In genomic region chr4:67928547-67928946, GRCh38 we compare ENCODE assay signal across 21 cellular contexts. TPM values are rescaled to one million over a fixed set of nuclear protein-coding genes. Genes with fewer than 3 reads are reported as not detected.
DNase-seq lines count a peak whose midpoint lies in the region; ATAC-seq and TF ChIP-seq lines count a peak whose summit lies in the region.
"Had no signal": no experiment of that assay in that cellular context is flagged by ENCODE, and none has a peak within 500 bp of the region (broad histone marks: within the 10 kb centered on the region; RNA-seq: fewer than 3 reads in every experiment).

No MANE protein-coding gene starts in this region.

- POLR2A ChIA-PET in MCF 10A (lab: Yijun Ruan, JAX) = interaction anchor here (0.7 to 1.1 kb wide), 2 partner anchors 28 to 228 kb away, joined by 3 to 5 read pairs; partner anchors contain the start of gene UBA6

- H3K27ac Mint-ChIP-seq in MCF 10A (ENCODE audit: low read depth, unreplicated experiment) = no peak overlapping the region
- H3K27ac Mint-ChIP-seq in stimulated activated naive B cell treated with anti-CD40 and anti-IgM and Interleukin-4, amounts not matched to agents 10 μg/mL and 1 μg/mL and 100 μg/mL, for 72 hours = no peak overlapping the region
- H3K27ac Mint-ChIP-seq: activated CD4-positive, alpha-beta T cell treated with anti-CD3 and anti-CD28 coated beads, Interleukin-2, amount 10 ng/mL, durations not matched to agents 7 days and 5 days; activated T-cell treated with anti-CD3 and anti-CD28 coated beads, Interleukin-2, amount 50 U/mL, for 24 hours had no signal

- in situ Hi-C loops in ACHN (cut with HindIII; ENCODE audit: low pct_ligation_motif_present, low pct_unique_long_range_greater_than_20kb, low sequenced_read_pairs) = no loop called here

- H3K36me3 ChIP-seq in breast epithelium = no peaks in the 10 kb centered on the region
- no peaks in the 10 kb centered on the region for H3K36me3 ChIP-seq in RWPE2 (ENCODE audit: low read depth)

- H3K27me3 Mint-ChIP-seq in MCF 10A (ENCODE audit: insufficient read depth, unreplicated experiment) = no peaks in the 10 kb centered on the region
- H3K27me3 Mint-ChIP-seq in stimulated activated naive B cell treated with anti-CD40 and anti-IgM and Interleukin-4, amounts not matched to agents 10 μg/mL and 1 μg/mL and 100 μg/mL, for 72 hours = no peaks in the 10 kb centered on the region

- no peak for TF ChIP-seq POLR2A in breast epithelium (IDR thresholded peaks at IDR 0.05)

- H3K27me3 ChIP-seq in breast epithelium (no peaks in the 10 kb centered on the region), RWPE2 (ENCODE audit: insufficient read depth, poor library complexity, severe bottlenecking) (no peaks in the 10 kb centered on the region)

- H3K4me1 ChIP-seq in breast epithelium (no peaks in the 10 kb centered on the region), RWPE2 (ENCODE audit: insufficient read depth, poor library complexity, severe bottlenecking) (peaks cover 26% of the 10 kb centered on the region)

- H3K36me3 Mint-ChIP-seq in MCF 10A (ENCODE audit: insufficient read depth, unreplicated experiment) = no peaks in the 10 kb centered on the region
- no peaks in the 10 kb centered on the region for H3K36me3 Mint-ChIP-seq in stimulated activated naive B cell treated with anti-CD40 and anti-IgM and Interleukin-4, amounts not matched to agents 10 μg/mL and 1 μg/mL and 100 μg/mL, for 72 hours

- H3K4me3 Mint-ChIP-seq in MCF 10A (ENCODE audit: unreplicated experiment) = no peak overlapping the region
- H3K4me3 Mint-ChIP-seq in stimulated activated naive B cell treated with anti-CD40 and anti-IgM and Interleukin-4, amounts not matched to agents 10 μg/mL and 1 μg/mL and 100 μg/mL, for 72 hours = no peak overlapping the region
- H3K4me3 Mint-ChIP-seq: activated CD4-positive, alpha-beta T cell treated with anti-CD3 and anti-CD28 coated beads, Interleukin-2, amount 10 ng/mL, durations not matched to agents 7 days and 5 days; activated T-cell treated with anti-CD3 and anti-CD28 coated beads, Interleukin-2, amount 50 U/mL, for 24 hours had no signal

- peaks cover 19% of the 10 kb centered on the region for H3K4me1 Mint-ChIP-seq in MCF 10A (ENCODE audit: insufficient read depth, unreplicated experiment)
- peaks cover 3 to 5% of the 10 kb centered on the region in 2 donors for H3K4me1 Mint-ChIP-seq in stimulated activated naive B cell treated with anti-CD40 and anti-IgM and Interleukin-4, amounts not matched to agents 10 μg/mL and 1 μg/mL and 100 μg/mL, for 72 hours
- H3K4me1 Mint-ChIP-seq: activated CD4-positive, alpha-beta T cell treated with anti-CD3 and anti-CD28 coated beads, Interleukin-2, amount 10 ng/mL, durations not matched to agents 7 days and 5 days had no signal

- peak; percentile 14 for DNase-seq in MCF 10A (ENCODE audit: unreplicated experiment)
- DNase-seq in breast epithelium (ENCODE audit: low spot score in 2 of 2) = no peak
- DNase-seq in RWPE2 (ENCODE audit: low spot score) = no peak
- DNase-seq in epithelial cell of esophagus (ENCODE audit: low read depth) = peak; percentile 84
- no peak for DNase-seq in stimulated activated naive B cell treated with anti-CD40 and anti-IgM and Interleukin-4, amounts not matched to agents 10 μg/mL and 1 μg/mL and 100 μg/mL, for 72 hours
- no peak for DNase-seq in ACHN
- no peak for DNase-seq in NK-92 (lab: John Stamatoyannopoulos, UW; ENCODE audit: unreplicated experiment)
- no peak for DNase-seq in stimulated activated naive CD4-positive, alpha-beta T cell treated with Interleukin-2 at 50 U/mL for 16 hours (lab: John Stamatoyannopoulos, UW)
- DNase-seq: activated CD4-positive, alpha-beta T cell treated with anti-CD3 and anti-CD28 coated beads, Interleukin-2, amount 10 ng/mL, durations not matched to agents 7 days and 5 days; activated T-cell treated with anti-CD3 and anti-CD28 coated beads, Interleukin-2, amount 50 U/mL, for 24 hours; central memory CD4-positive, alpha-beta T cell; effector CD4-positive, alpha-beta T cell; GF-D8; IMR-90; mesenchymal stem cell; NCI-H1694 treated with DMSO at 0.1 percent for 48 hours; retina; SHP77 treated with DMSO at 0.1 percent for 48 hours; T-helper 9 cell had no signal

- no TSS peak for BruUV-seq in MCF 10A (replicated peaks; lab: Mats Ljungman, UMichigan)

- no peaks in the 10 kb centered on the region for H3K9me3 ChIP-seq in breast epithelium
- H3K9me3 ChIP-seq in RWPE2 (ENCODE audit: severe bottlenecking) = no peaks in the 10 kb centered on the region

- CTCF ChIA-PET in MCF 10A (lab: Yijun Ruan, JAX) = interaction anchor here (0.8 to 4.1 kb wide), 4 partner anchors 10 to 247 kb away, joined by 3 to 25 read pairs (median 6); no protein-coding TSS in a partner anchor

- H3K27ac ChIP-seq in breast epithelium (no peak overlapping the region), RWPE2 (ENCODE audit: poor library complexity, severe bottlenecking) (peak overlapping the region; percentile 37)

- TF ChIP-seq CTCF in MCF 10A (IDR thresholded peaks at IDR 0.05; ENCODE audit: unreplicated experiment) = no peak
- no peak for TF ChIP-seq CTCF in breast epithelium (IDR thresholded peaks at IDR 0.05)
- TF ChIP-seq CTCF in RWPE2 (IDR thresholded peaks at IDR 0.05; ENCODE audit: poor library complexity, severe bottlenecking) = no peak
- no peak for TF ChIP-seq CTCF in epithelial cell of esophagus (IDR thresholded peaks at IDR 0.05; ENCODE audit: insufficient read depth, low read depth, low read length, missing control alignments)

- intact Hi-C loops in MCF 10A (cut with micrococcal nuclease) (no loop called here), breast epithelium (cut with DNase I; ENCODE audit: low total_unique reads) (no loop called here)

- H3K4me3 ChIP-seq in breast epithelium (no peak overlapping the region), RWPE2 (ENCODE audit: severe bottlenecking) (no peak overlapping the region), epithelial cell of esophagus (ENCODE audit: low read length) (no peak overlapping the region)

- peak; percentile 15; the same call in 1 of the 3 replicates for ATAC-seq in RWPE2 (ENCODE audit: low read depth)
- peak; percentile 33 to 50 for ATAC-seq in stimulated activated naive B cell treated with anti-CD40 and anti-IgM and Interleukin-4, amounts not matched to agents 10 μg/mL and 1 μg/mL and 100 μg/mL, for 72 hours (replicated peaks)

- H3K9me3 Mint-ChIP-seq in MCF 10A (ENCODE audit: unreplicated experiment) = no peaks in the 10 kb centered on the region
- peaks cover 4 to 5% of the 10 kb centered on the region in 2 donors for H3K9me3 Mint-ChIP-seq in stimulated activated naive B cell treated with anti-CD40 and anti-IgM and Interleukin-4, amounts not matched to agents 10 μg/mL and 1 μg/mL and 100 μg/mL, for 72 hours
- H3K9me3 Mint-ChIP-seq: activated CD4-positive, alpha-beta T cell treated with anti-CD3 and anti-CD28 coated beads, Interleukin-2, amount 10 ng/mL, durations not matched to agents 7 days and 5 days; activated T-cell treated with anti-CD3 and anti-CD28 coated beads, Interleukin-2, amount 50 U/mL, for 24 hours had no signal

RNA-seq across cellular contexts. Expression of gene TMPRSS11A, which starts 34.7 kb away (rescaled TPM):
- total RNA-seq in MCF 10A (2022) (not detected in 2 replicates), breast epithelium (not detected)
- total RNA-seq: activated CD4-positive, alpha-beta T cell treated with anti-CD3 and anti-CD28 coated beads, Interleukin-2, amount 10 ng/mL, durations not matched to agents 7 days and 5 days; glomerular endothelial cell; IMR-90; subcutaneous adipose tissue had no signal

RNA-seq across cellular contexts. Expression of gene TMPRSS11D, which starts 44.7 kb away (rescaled TPM):
- not detected in 2 replicates for total RNA-seq in MCF 10A (2022)
- not detected for total RNA-seq in breast epithelium
- total RNA-seq: activated CD4-positive, alpha-beta T cell treated with anti-CD3 and anti-CD28 coated beads, Interleukin-2, amount 10 ng/mL, durations not matched to agents 7 days and 5 days; glomerular endothelial cell; IMR-90; subcutaneous adipose tissue had no signal

Comparison
In these comparisons a context has a peak if more than half of its experiments do, and no peak if none do; other contexts are left out.
1. DNase-seq: peak in MCF 10A (single experiment) and epithelial cell of esophagus (single experiment); none in breast epithelium (0 of 2), RWPE2 (single experiment), stimulated activated naive B cell treated with anti-CD40 and anti-IgM and Interleukin-4, amounts not matched to agents 10 μg/mL and 1 μg/mL and 100 μg/mL, for 72 hours (single experiment), ACHN (single experiment), NK-92 (single experiment) and stimulated activated naive CD4-positive, alpha-beta T cell treated with Interleukin-2 at 50 U/mL for 16 hours (single experiment).